ENCODE assay signal across 8 cellular contexts in the genomic region with DNA sequence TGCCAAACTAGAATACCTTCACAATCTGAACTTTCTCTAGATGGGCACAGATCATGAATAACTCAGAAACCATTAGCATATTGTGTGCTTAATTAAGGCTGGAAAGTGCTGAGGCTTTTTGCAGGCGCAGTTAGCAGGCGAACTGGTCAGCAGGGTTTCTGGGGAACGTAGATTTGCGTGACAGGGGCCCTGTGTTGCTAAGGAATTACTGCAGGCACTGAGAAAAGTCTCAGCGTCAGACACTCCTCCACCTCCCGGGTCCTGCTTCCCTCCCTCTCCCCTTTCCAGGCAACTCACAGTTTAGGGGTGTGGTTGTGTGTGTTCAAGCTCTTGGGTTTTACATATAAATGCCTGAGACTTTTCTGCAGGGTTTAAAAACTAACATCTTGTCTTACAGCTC. TPM values are rescaled to one million over a fixed set of nuclear protein-coding genes. Genes with fewer than 3 reads are reported as not detected.
DNase-seq lines count a peak whose midpoint lies in the region; ATAC-seq and TF ChIP-seq lines count a peak whose summit lies in the region.

No MANE protein-coding gene starts in this region.

- peak overlapping the region; percentile 58 for H3K4me3 ChIP-seq in CD8-positive, alpha-beta memory T cell (ENCODE audit: low read length)
- H3K4me3 ChIP-seq in KMS-11 (IDR thresholded peaks at IDR 0.05; ENCODE audit: insufficient read depth, low read depth, low read length) (no peak overlapping the region), kidney epithelial cell (ENCODE audit: low read depth, low read length) (peak overlapping the region; percentile 15), thymus (ENCODE audit: low read length) (peak overlapping the region; percentile 1)

- no peaks in the 10 kb centered on the region for H4K20me1 ChIP-seq in KMS-11 (ENCODE audit: insufficient read depth)

- CTCF ChIA-PET in CD8-positive, alpha-beta memory T cell (lab: Charles Lee), result interaction anchor here (0.7 to 9.8 kb wide), 7 partner anchors 19 to 97 kb away, joined by 3 to 81 read pairs (median 9); no protein-coding TSS in a partner anchor

- POLR2A ChIA-PET in CD8-positive, alpha-beta memory T cell (lab: Charles Lee), result interaction anchor here (0.6 to 3.7 kb wide), 4 partner anchors 19 to 267 kb away, joined by 4 to 24 read pairs (median 9); no protein-coding TSS in a partner anchor

- H3K79me2 ChIP-seq in KMS-11 (ENCODE audit: insufficient read depth, low read depth), result no peaks in the 10 kb centered on the region

- no peaks in the 10 kb centered on the region for H3K9me3 ChIP-seq in CD8-positive, alpha-beta memory T cell (ENCODE audit: low read length)
- H3K9me3 ChIP-seq in thymus (ENCODE audit: control insufficient read depth), result peaks cover 1% of the 10 kb centered on the region

- H3K27ac ChIP-seq in CD8-positive, alpha-beta memory T cell (ENCODE audit: low read depth, low read length), result peak overlapping the region; percentile 88
- H3K27ac ChIP-seq in KMS-11, result peak overlapping the region; percentile 68
- no peak overlapping the region for H3K27ac ChIP-seq in thymus (ENCODE audit: low read depth)

- H2AFZ ChIP-seq in KMS-11 (ENCODE audit: low read depth), result peak overlapping the region; percentile 60; the same call in 1 of the 2 replicates

- ATAC-seq in HG03280 (IDR thresholded peaks at IDR 0.05; ENCODE audit: unreplicated experiment), result no peak

- WGBS in thymus, result 38% methylated on average over 6 of the region's 6 CpGs

- no peak for DNase-seq in CD8-positive, alpha-beta memory T cell
- DNase-seq in amniotic stem cell (lab: John Stamatoyannopoulos, UW) (peak; percentile 71), kidney epithelial cell (ENCODE audit: low read depth) (no peak), germinal center (ENCODE audit: low spot score) (no peak), cerebellar nuclear complex (lab: John Stamatoyannopoulos, UW) (no peak)

- H3K9me3 Mint-ChIP-seq in CD8-positive, alpha-beta memory T cell, result no peaks in the 10 kb centered on the region

- no peaks in the 10 kb centered on the region for H3K27me3 ChIP-seq in CD8-positive, alpha-beta memory T cell (ENCODE audit: insufficient read depth, low read length, poor library complexity, severe bottlenecking)
- H3K27me3 ChIP-seq in KMS-11 (ENCODE audit: insufficient read depth, low read depth), result no peaks in the 10 kb centered on the region
- H3K27me3 ChIP-seq in kidney epithelial cell (ENCODE audit: control insufficient read depth, insufficient read depth, low read length), result no peaks in the 10 kb centered on the region
- H3K27me3 ChIP-seq in thymus (ENCODE audit: control insufficient read depth, insufficient read depth), result peaks cover 37% of the 10 kb centered on the region

- TF ChIP-seq CTCF in KMS-11 (conservative IDR thresholded peaks at IDR 0.05; ENCODE audit: low read depth, low read length) (no peak), kidney epithelial cell (IDR thresholded peaks at IDR 0.05; ENCODE audit: insufficient read depth, low read length, poor library complexity, severe bottlenecking) (no peak)

- H3K4me1 Mint-ChIP-seq in CD8-positive, alpha-beta memory T cell, result peaks cover 63 to 71% (median 71%) of the 10 kb centered on the region in 3 donors

- peaks cover 3% of the 10 kb centered on the region for H3K36me3 ChIP-seq in CD8-positive, alpha-beta memory T cell (ENCODE audit: insufficient read depth, low read length)
- H3K36me3 ChIP-seq in KMS-11 (ENCODE audit: insufficient read depth) (no peaks in the 10 kb centered on the region), kidney epithelial cell (ENCODE audit: control insufficient read depth, insufficient read depth, low read length) (no peaks in the 10 kb centered on the region), thymus (ENCODE audit: control insufficient read depth, insufficient read depth) (no peaks in the 10 kb centered on the region)

- peaks cover 0 to 6% of the 10 kb centered on the region in 2 donors for H3K27me3 Mint-ChIP-seq in CD8-positive, alpha-beta memory T cell

- peak overlapping the region; percentile 87 to 98 (median 92) for H3K4me3 Mint-ChIP-seq in CD8-positive, alpha-beta memory T cell

- H3K9ac ChIP-seq in KMS-11, result peak overlapping the region; percentile 47; the same call in 1 of the 2 replicates

- H3K36me3 Mint-ChIP-seq in CD8-positive, alpha-beta memory T cell, result peaks cover 0 to 44% (median 2%) of the 10 kb centered on the region in 3 donors

- peak overlapping the region; percentile 54 to 97 (median 87) for H3K27ac Mint-ChIP-seq in CD8-positive, alpha-beta memory T cell

- peaks cover 40% of the 10 kb centered on the region for H3K4me1 ChIP-seq in CD8-positive, alpha-beta memory T cell (ENCODE audit: insufficient read depth, low read length)
- peaks cover 46% of the 10 kb centered on the region for H3K4me1 ChIP-seq in KMS-11 (ENCODE audit: low read depth, poor library complexity, severe bottlenecking)
- H3K4me1 ChIP-seq in thymus (ENCODE audit: control insufficient read depth, insufficient read depth, low read length), result peaks cover 21% of the 10 kb centered on the region

- H3K4me2 ChIP-seq in KMS-11, result peak overlapping the region; percentile 72

RNA-seq across cellular contexts. Expression of a gene that starts 2.2 kb away (rescaled TPM):
- total RNA-seq in CD8-positive, alpha-beta memory T cell, result 10 to 100 TPM; 40.3 to 42.6 TPM
- polyA plus RNA-seq in CD8-positive, alpha-beta memory T cell, result 16.4 TPM
- 5.8 and 10.4 TPM in 2 replicates for total RNA-seq in kidney epithelial cell
- 54.3 TPM for polyA plus RNA-seq in thymus
